In genomic region chr6:45376310-45377040, GRCh38 we compare ENCODE assay signal across 8 cellular contexts. TPM values are rescaled to one million over a fixed set of nuclear protein-coding genes. Genes with fewer than 3 reads are reported as not detected.
DNase-seq lines count a peak whose midpoint lies in the region; ATAC-seq and TF ChIP-seq lines count a peak whose summit lies in the region.

No MANE protein-coding gene starts in this region.

- peaks cover 31% of the 10 kb centered on the region for H3K4me1 ChIP-seq in Loucy (ENCODE audit: insufficient read depth, low read length, poor library complexity, severe bottlenecking)
- H3K4me1 ChIP-seq in colonic mucosa, result no peaks in the 10 kb centered on the region
- peaks cover 0 to 10% of the 10 kb centered on the region in 2 donors for H3K4me1 ChIP-seq in muscle layer of duodenum (ENCODE audit: control insufficient read depth in 1 of 2, insufficient read depth in 2 of 2, low read length in 2 of 2)

- no peak for DNase-seq in AG09309 (ENCODE audit: low read depth)
- no peak for DNase-seq in colonic mucosa
- DNase-seq in sciatic nerve (ENCODE audit: low spot score), result no peak
- no peak for DNase-seq in cerebellar nuclear complex (lab: John Stamatoyannopoulos, UW)
- no peak for DNase-seq in C1 segment of cervical spinal cord (lab: John Stamatoyannopoulos, UW)

- peaks cover 50% of the 10 kb centered on the region for H3K79me2 ChIP-seq in Loucy (ENCODE audit: insufficient read depth, low read length)

- H3K4me3 ChIP-seq in AG09309 (ENCODE audit: control insufficient read depth, low read depth, low read length) (peak overlapping the region; percentile 67; the same call in 1 of the 2 replicates), Loucy (ENCODE audit: low read length, poor library complexity, severe bottlenecking) (peak overlapping the region; percentile 96), colonic mucosa (peak overlapping the region; percentile 68), muscle layer of duodenum (ENCODE audit: low read depth in 1 of 2, low read length in 2 of 2) (peak overlapping the region; percentile 74 to 95)

- peak overlapping the region; percentile 98 for H2AFZ ChIP-seq in Loucy (ENCODE audit: low read length)

- ATAC-seq in sciatic nerve (no peak), GM21390 (IDR thresholded peaks at IDR 0.05; ENCODE audit: unreplicated experiment) (no peak)

- H3K9ac ChIP-seq in Loucy (ENCODE audit: low read depth, low read length, poor library complexity, severe bottlenecking), result peak overlapping the region; percentile 98
- H3K9ac ChIP-seq in colonic mucosa (ENCODE audit: low read depth in 2 of 2, low read length in 2 of 2), result peak overlapping the region in 1 of 2 donors; percentile 86

- H3K27ac ChIP-seq in colonic mucosa (peak overlapping the region; percentile 89), muscle layer of duodenum (ENCODE audit: low read length) (peak overlapping the region; percentile 99)

- TF ChIP-seq CTCF in AG09309 (IDR thresholded peaks at IDR 0.05; ENCODE audit: control insufficient read depth, insufficient read depth, low read depth, low read length, missing control alignments) (no peak), Loucy (conservative IDR thresholded peaks at IDR 0.05; ENCODE audit: low read length) (no peak), colonic mucosa (IDR thresholded peaks at IDR 0.05) (no peak)

- H3K27me3 ChIP-seq in Loucy (ENCODE audit: insufficient read depth, low read length, poor library complexity, severe bottlenecking), result no peaks in the 10 kb centered on the region
- no peaks in the 10 kb centered on the region for H3K27me3 ChIP-seq in colonic mucosa
- H3K27me3 ChIP-seq in muscle layer of duodenum (ENCODE audit: low read depth, low read length), result no peaks in the 10 kb centered on the region

- H3K36me3 ChIP-seq in Loucy (ENCODE audit: insufficient read depth, low read length) (no peaks in the 10 kb centered on the region), colonic mucosa (no peaks in the 10 kb centered on the region), muscle layer of duodenum (ENCODE audit: control insufficient read depth in 1 of 2, insufficient read depth in 2 of 2, low read length in 2 of 2) (no peaks in the 10 kb centered on the region)

- peak overlapping the region; percentile 75 for H3K4me2 ChIP-seq in Loucy (ENCODE audit: low read depth, low read length, poor library complexity, severe bottlenecking)

- no peaks in the 10 kb centered on the region for H3F3A ChIP-seq in Loucy (ENCODE audit: low read depth)

- H3K9me3 ChIP-seq in Loucy (ENCODE audit: insufficient read depth, low read depth, low read length) (no peaks in the 10 kb centered on the region), colonic mucosa (no peaks in the 10 kb centered on the region), muscle layer of duodenum (ENCODE audit: control insufficient read depth in 1 of 2, low read length in 2 of 2) (no peaks in the 10 kb centered on the region)

- H4K20me1 ChIP-seq in Loucy (ENCODE audit: insufficient read depth, low read length, poor library complexity, severe bottlenecking), result no peaks in the 10 kb centered on the region

- H3K9me2 ChIP-seq in Loucy (replicated peaks; ENCODE audit: low read depth, low read length), result no peaks in the 10 kb centered on the region

- intact Hi-C loops in colonic mucosa (cut with DNase I), result no loop called here
- intact Hi-C loops in sciatic nerve (cut with DNase I), result no loop called here

RNA-seq across cellular contexts. Expression of gene SUPT3H, which starts 1.3 kb away (rescaled TPM):
- total RNA-seq in colonic mucosa (1 to 10 TPM; 3.4 to 4.1 TPM), sciatic nerve (12.9 TPM)

RNA-seq across cellular contexts. Expression of gene RUNX2, which starts 48.3 kb away (rescaled TPM):
- total RNA-seq in colonic mucosa, result 1 to 10 TPM; 1.7 to 2.6 TPM
- 18.0 TPM for total RNA-seq in sciatic nerve
